ENCODE assay signal across 8 cellular contexts in genomic region chr17:65154770-65155589, GRCh38. TPM values are rescaled to one million over a fixed set of nuclear protein-coding genes. Genes with fewer than 3 reads are reported as not detected.
DNase-seq lines count a peak whose midpoint lies in the region; ATAC-seq and TF ChIP-seq lines count a peak whose summit lies in the region.

No MANE protein-coding gene starts in this region.

- TF ChIP-seq CTCF in IMR-90 (conservative IDR thresholded peaks at IDR 0.05; ENCODE audit: low read depth, low read length) (no peak), astrocyte of the spinal cord (IDR thresholded peaks at IDR 0.05; ENCODE audit: low read depth, low read length) (no peak)

- H2AK5ac ChIP-seq in IMR-90 (ENCODE audit: low read depth, low read length), result peak overlapping the region; percentile 39; the same call in 1 of the 2 replicates

- DNase-seq in GM03348 (ENCODE audit: low spot score) (peak; percentile 34), IMR-90 (peak; percentile 83), astrocyte of the spinal cord (ENCODE audit: low read depth, low spot score) (peak; percentile 38), iPS-NIHi11 (ENCODE audit: low spot score) (no peak), SHP77 treated with DMSO at 0.1 percent for 48 hours (lab: John Stamatoyannopoulos, UW) (no peak), HEK293T (ENCODE audit: extremely low spot score) (no peak)
- no peak for DNase-seq in activated CD8-positive, alpha-beta memory T cell treated with anti-CD3 and anti-CD28 coated beads, Interleukin-2, amount 50 U/mL, for 48 hours

- H3K14ac ChIP-seq in IMR-90 (replicated peaks; ENCODE audit: low read depth, low read length), result peak overlapping the region; percentile 34; the same call in 1 of the 2 replicates

- 0 out of 2 replicates have a peak overlapping the region, but pooled peaks have one; percentile 12 for H4K91ac ChIP-seq in IMR-90 (ENCODE audit: insufficient read depth, low read depth, low read length)

- no peak for TF ChIP-seq POLR2A in IMR-90 (IDR thresholded peaks at IDR 0.05; ENCODE audit: low read depth, low read length)

- H2AK9ac ChIP-seq in IMR-90 (replicated peaks; ENCODE audit: low read depth, low read length, poor library complexity), result no peak overlapping the region

- POLR2A ChIA-PET in IMR-90 (lab: Charles Lee; ENCODE audit: unreplicated experiment), result no interaction called here
- POLR2A ChIA-PET in HEK293T (lab: Yijun Ruan, JAX), result no interaction called here

- no peak overlapping the region for H3K23ac ChIP-seq in IMR-90 (ENCODE audit: low read depth, low read length)

- no peaks in the 10 kb centered on the region for H3K36me3 ChIP-seq in IMR-90 (ENCODE audit: control insufficient read depth, insufficient read depth, low read length)

- BruUV-seq in IMR-90 (replicated peaks; lab: Mats Ljungman, UMichigan), result no TSS peak

- H3K56ac ChIP-seq in IMR-90 (ENCODE audit: extremely low read depth, insufficient read depth, low read length), result no peak overlapping the region

- intact Hi-C loops in IMR-90 (cut with micrococcal nuclease), result no loop called here

- no peak overlapping the region for H3K9ac ChIP-seq in IMR-90 (ENCODE audit: low read depth, low read length)

- H3K4me3 ChIP-seq in IMR-90 (ENCODE audit: insufficient read depth, low read depth, low read length) (no peak overlapping the region), astrocyte of the spinal cord (ENCODE audit: low read depth, low read length) (no peak overlapping the region)

- H3K27ac ChIP-seq in IMR-90 (ENCODE audit: insufficient read depth, low read length), result no peak overlapping the region

- H2BK120ac ChIP-seq in IMR-90 (ENCODE audit: low read depth, low read length), result peak overlapping the region; percentile 27; the same call in 1 of the 2 replicates

- peaks cover 7% of the 10 kb centered on the region for H3K9me1 ChIP-seq in IMR-90 (ENCODE audit: insufficient read depth, low read length)

- no peaks in the 10 kb centered on the region for H3K9me3 ChIP-seq in IMR-90 (ENCODE audit: control insufficient read depth, insufficient read depth, low read length)

- ATAC-seq in GM21576 (IDR thresholded peaks at IDR 0.05; ENCODE audit: unreplicated experiment), result peak; percentile 83
- ATAC-seq in IMR-90 (ENCODE audit: low read depth), result peak; percentile 96

- H3K4ac ChIP-seq in IMR-90 (ENCODE audit: low read depth, low read length), result peak overlapping the region; percentile 26; the same call in 1 of the 2 replicates

- H4K8ac ChIP-seq in IMR-90 (ENCODE audit: low read depth in 2 of 2, low read length in 2 of 2), result no peak overlapping the region

- dilution Hi-C loops in IMR-90 (cut with HindIII; ENCODE audit: low sequenced_read_pairs, unreplicated experiment), result no loop called here

- H2BK15ac ChIP-seq in IMR-90 (ENCODE audit: low read depth, low read length), result no peak overlapping the region

- H4K5ac ChIP-seq in IMR-90 (ENCODE audit: low read depth, low read length), result no peak overlapping the region

- no peak overlapping the region for H2BK5ac ChIP-seq in IMR-90 (ENCODE audit: low read depth, low read length, poor library complexity, severe bottlenecking)

- peak overlapping the region; percentile 6; the same call in 1 of the 2 replicates for H3K4me2 ChIP-seq in IMR-90 (ENCODE audit: low read depth, low read length)

- no peaks in the 10 kb centered on the region; a peak in 1 of 4 replicates for H3K79me1 ChIP-seq in IMR-90 (ENCODE audit: low read depth in 1 of 2, low read length in 2 of 2)

- peak overlapping the region; percentile 3 for H2AFZ ChIP-seq in IMR-90 (replicated peaks; ENCODE audit: low read length, poor library complexity)

- 80% methylated on average over 4 of the region's 4 CpGs; no CpG with 5 or more reads in 1 of the 2 experiments for WGBS in IMR-90 (ENCODE audit: extremely low coverage in 2 of 2, insufficient read length in 1 of 2), 2 experiments

- no peak overlapping the region for H2BK20ac ChIP-seq in IMR-90 (ENCODE audit: low read depth, low read length)

- in situ Hi-C loops in IMR-90 (cut with MboI; ENCODE audit: low sequenced_read_pairs), result no loop called here
- in situ Hi-C loops in astrocyte of the spinal cord (cut with HindIII; ENCODE audit: low sequenced_read_pairs), result no loop called here

- H3K27me3 ChIP-seq in IMR-90 (ENCODE audit: control insufficient read depth, insufficient read depth, low read length), result peaks cover 3% of the 10 kb centered on the region; the same call in 1 of the 2 replicates

- CTCF ChIA-PET in IMR-90 (lab: Yijun Ruan, JAX) (interaction anchor here (1.3 kb wide), 1 partner anchor 18 kb away, joined by 3 read pairs; the partner anchor contains the start of gene RGS9), HEK293T (lab: Yijun Ruan, JAX) (interaction anchor here (1.1 kb wide), 2 partner anchors 18 to 1620 kb away, joined by 3 to 4 read pairs; partner anchors contain the start of gene RGS9)

- peaks cover 9% of the 10 kb centered on the region for H3K4me1 ChIP-seq in IMR-90 (ENCODE audit: control insufficient read depth, insufficient read depth, low read length)

- H4K20me1 ChIP-seq in IMR-90 (ENCODE audit: insufficient read depth, low read length), result peaks cover 3% of the 10 kb centered on the region; the same call in 1 of the 2 replicates

- TF ChIP-seq RAD21 in IMR-90 (IDR thresholded peaks at IDR 0.05; ENCODE audit: low read length), result no peak

- H3K18ac ChIP-seq in IMR-90 (ENCODE audit: low read depth, low read length), result no peak overlapping the region

TF ChIP-seq in IMR-90, 13 proteins besides CTCF, POLR2A, EP300 and RAD21:
- no peak for TF ChIP-seq MAZ (IDR thresholded peaks at IDR 0.05; ENCODE audit: borderline replicate concordance, low read depth, low read length)
- no peak for TF ChIP-seq ELK1 (IDR thresholded peaks at IDR 0.05; ENCODE audit: borderline replicate concordance, low read depth, low read length)
- peak; percentile 70; the same call in 1 of the 2 replicates for TF ChIP-seq FOS (IDR thresholded peaks at IDR 0.05; ENCODE audit: low read depth, low read length)
- no peak for TF ChIP-seq CEBPB (IDR thresholded peaks at IDR 0.05; ENCODE audit: low read depth, low read length)

TF ChIP-seq in HEK293T, 16 proteins besides CTCF, POLR2A, EP300 and RAD21:
- TF ChIP-seq FOXA1 (IDR thresholded peaks at IDR 0.05) (no peak), CTBP1 (IDR thresholded peaks at IDR 0.05; ENCODE audit: borderline replicate concordance) (no peak), PKNOX1 (IDR thresholded peaks at IDR 0.05) (no peak), FOXM1 (IDR thresholded peaks at IDR 0.05; ENCODE audit: borderline replicate concordance) (no peak), ELF4 (IDR thresholded peaks at IDR 0.05) (no peak), SP1 (IDR thresholded peaks at IDR 0.05) (no peak), ARNT (IDR thresholded peaks at IDR 0.05) (no peak), LEF1 (IDR thresholded peaks at IDR 0.05; ENCODE audit: borderline replicate concordance) (no peak), BHLHE40 (IDR thresholded peaks at IDR 0.05; ENCODE audit: borderline replicate concordance) (no peak), L3MBTL2 (conservative IDR thresholded peaks at IDR 0.05) (no peak), FOXK2 (IDR thresholded peaks at IDR 0.05) (no peak), HDGF (IDR thresholded peaks at IDR 0.05; ENCODE audit: borderline replicate concordance) (no peak)

RNA-seq across cellular contexts. Expression of gene RGS9, which starts 17.8 kb away (rescaled TPM):
- 0.90 and 1.4 TPM in 2 replicates for total RNA-seq in IMR-90 (2012; rRNA removed)
- 0.77 and 1.1 TPM in 2 replicates for polyA plus RNA-seq in IMR-90 (2012; rRNA removed)
- polyA plus RNA-seq in IMR-90 (2012; cell fraction: cytosol; rRNA removed), result 0.41 and 0.58 TPM in 2 replicates
- 0.60 and 1.3 TPM in 2 replicates for polyA plus RNA-seq in IMR-90 (2012; cell fraction: nucleus; rRNA removed; ENCODE audit: low replicate concordance)

Comparison
In these comparisons a context has a peak if more than half of its experiments do, and no peak if none do; other contexts are left out.
1. DNase-seq: peak in GM03348 (single experiment), IMR-90 (single experiment) and astrocyte of the spinal cord (single experiment); none in iPS-NIHi11 (single experiment), SHP77 treated with DMSO at 0.1 percent for 48 hours (single experiment), HEK293T (single experiment) and activated CD8-positive, alpha-beta memory T cell treated with anti-CD3 and anti-CD28 coated beads, Interleukin-2, amount 50 U/mL, for 48 hours (single experiment).